Comparison of ENCODE assay signal across 12 cellular contexts in the genomic region with DNA sequence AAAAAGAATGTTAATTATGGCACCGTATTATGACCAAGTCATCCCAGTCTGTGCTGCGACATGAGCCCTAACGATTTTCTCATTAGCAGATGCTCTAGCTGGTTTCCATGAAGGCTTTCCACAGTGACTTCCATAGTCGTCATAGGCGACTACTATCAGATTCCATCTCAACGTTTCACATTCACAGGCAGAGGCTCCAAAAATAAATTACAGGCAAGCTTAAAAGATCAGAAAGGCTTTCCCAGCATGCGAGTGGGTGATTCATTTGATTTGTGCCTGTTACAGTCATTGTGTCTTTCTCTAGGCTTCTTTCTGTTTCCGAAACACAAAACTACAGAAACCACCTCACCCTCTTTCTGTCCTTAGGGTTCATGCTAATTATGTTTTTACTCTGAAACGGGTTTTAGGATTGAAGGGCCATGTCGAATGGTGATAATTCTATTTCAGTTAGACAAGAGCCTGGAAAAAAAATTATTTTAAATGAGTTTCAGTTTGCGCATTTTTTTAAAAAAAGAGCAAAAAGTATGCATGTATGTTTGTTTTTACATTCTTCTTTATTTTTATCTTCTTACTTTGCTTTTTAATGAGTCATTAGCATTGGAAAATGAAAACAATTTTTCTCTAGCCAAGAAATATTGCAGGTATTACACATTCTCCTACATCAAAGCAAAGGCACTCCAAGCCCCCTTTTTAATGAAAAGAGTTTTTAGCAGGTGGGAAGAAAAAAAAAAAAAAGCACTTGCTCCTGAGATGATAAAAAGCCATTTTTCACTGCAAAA. TPM values are rescaled to one million over a fixed set of nuclear protein-coding genes. Genes with fewer than 3 reads are reported as not detected.
DNase-seq lines count a peak whose midpoint lies in the region; ATAC-seq and TF ChIP-seq lines count a peak whose summit lies in the region.
"Had no signal": no experiment of that assay in that cellular context is flagged by ENCODE, and none has a peak within 500 bp of the region (broad histone marks: within the 10 kb centered on the region; RNA-seq: fewer than 3 reads in every experiment).

No MANE protein-coding gene starts in this region.

- no peaks in the 10 kb centered on the region for H3K79me2 ChIP-seq in PC-9 (ENCODE audit: low read depth)

- no peak for DNase-seq in right cardiac atrium
- no peak for DNase-seq in cardiac septum (ENCODE audit: low spot score)
- DNase-seq in PC-9 = no peak
- peak; percentile 52 for DNase-seq in fibroblast of gingiva (ENCODE audit: low read depth)
- no peak for DNase-seq in stimulated activated effector memory CD8-positive, alpha-beta T cell treated with anti-CD3 and anti-CD28 coated beads, Interleukin-12 subunit alpha, Interleukin-12 subunit beta, amount 100 ng/mL, for 72 hours (ENCODE audit: low spot score in 2 of 2)
- no peak for DNase-seq in Peyer's patch
- no peak for DNase-seq in NK-92 treated with Interleukin-12 subunit alpha and Interleukin-12 subunit beta, amount 100 ng/mL, for 24 hours (lab: John Stamatoyannopoulos, UW)
- no peak for DNase-seq in Calu3
- DNase-seq: activated effector memory CD4-positive, alpha-beta T cell treated with Interleukin-2 at 50 U/mL for 16 hours; CD4-positive, alpha-beta memory T cell; NCI-H1092; small intestine had no signal

- no peaks in the 10 kb centered on the region for H3K27me3 Mint-ChIP-seq in Calu3 (ENCODE audit: unreplicated experiment)

- no peak overlapping the region for H3K27ac Mint-ChIP-seq in stimulated activated effector memory CD8-positive, alpha-beta T cell treated with anti-CD3 and anti-CD28 coated beads, Interleukin-12 subunit alpha, Interleukin-12 subunit beta, amount 100 ng/mL, for 72 hours
- H3K27ac Mint-ChIP-seq in Calu3 (ENCODE audit: unreplicated experiment) = no peak overlapping the region
- H3K27ac Mint-ChIP-seq: CD4-positive, alpha-beta memory T cell had no signal

- H3K9me2 ChIP-seq in PC-9 (ENCODE audit: insufficient read depth) = no peaks in the 10 kb centered on the region

- POLR2A ChIA-PET in PC-9 (lab: Charles Lee; ENCODE audit: unreplicated experiment) = interaction anchor here (0.7 kb wide), 1 partner anchor 9 kb away, joined by 43 read pairs; no protein-coding TSS in a partner anchor

- H2AFZ ChIP-seq in PC-9 = no peak overlapping the region

- H3K36me3 ChIP-seq in PC-9 (ENCODE audit: low read depth) (no peaks in the 10 kb centered on the region), Peyer's patch (no peaks in the 10 kb centered on the region)

- no peak overlapping the region for H3K4me3 ChIP-seq in right cardiac atrium (ENCODE audit: low read length)
- no peak overlapping the region for H3K4me3 ChIP-seq in PC-9
- H3K4me3 ChIP-seq in Peyer's patch = no peak overlapping the region

- H3K9me3 Mint-ChIP-seq in stimulated activated effector memory CD8-positive, alpha-beta T cell treated with anti-CD3 and anti-CD28 coated beads, Interleukin-12 subunit alpha, Interleukin-12 subunit beta, amount 100 ng/mL, for 72 hours = no peaks in the 10 kb centered on the region
- H3K9me3 Mint-ChIP-seq in Calu3 (ENCODE audit: low read depth, unreplicated experiment) = no peaks in the 10 kb centered on the region
- H3K9me3 Mint-ChIP-seq: CD4-positive, alpha-beta memory T cell had no signal

- TF ChIP-seq CTCF in PC-9 (conservative IDR thresholded peaks at IDR 0.05) (no peak), Peyer's patch (IDR thresholded peaks at IDR 0.05) (no peak), Calu3 (IDR thresholded peaks at IDR 0.05; ENCODE audit: unreplicated experiment) (no peak)

- intact Hi-C loops in right cardiac atrium (cut with DNase I) = no loop called here
- intact Hi-C loops in cardiac septum (cut with DNase I) = no loop called here
- intact Hi-C loops in PC-9 (cut with micrococcal nuclease; ENCODE audit: unreplicated experiment) = loop anchor here (2.0 kb wide), 1 partner anchor 23 kb away; no protein-coding TSS in a partner anchor
- intact Hi-C loops in Calu3 (cut with micrococcal nuclease; ENCODE audit: unreplicated experiment) = no loop called here

- H3K4me1 ChIP-seq in right cardiac atrium (ENCODE audit: control insufficient read depth, insufficient read depth, low read length) (no peaks in the 10 kb centered on the region), PC-9 (replicated peaks; ENCODE audit: insufficient read depth) (peaks cover 14% of the 10 kb centered on the region; the same call in 1 of the 2 replicates), Peyer's patch (no peaks in the 10 kb centered on the region)

- H3K27me3 ChIP-seq in right cardiac atrium (ENCODE audit: control insufficient read depth, insufficient read depth) (no peaks in the 10 kb centered on the region), PC-9 (ENCODE audit: insufficient read depth, low read depth) (no peaks in the 10 kb centered on the region), Peyer's patch (no peaks in the 10 kb centered on the region)

- H3K4me3 Mint-ChIP-seq in stimulated activated effector memory CD8-positive, alpha-beta T cell treated with anti-CD3 and anti-CD28 coated beads, Interleukin-12 subunit alpha, Interleukin-12 subunit beta, amount 100 ng/mL, for 72 hours = no peak overlapping the region
- no peak overlapping the region for H3K4me3 Mint-ChIP-seq in Calu3 (ENCODE audit: low read depth, unreplicated experiment)
- H3K4me3 Mint-ChIP-seq: CD4-positive, alpha-beta memory T cell had no signal

- H3K4me1 Mint-ChIP-seq in stimulated activated effector memory CD8-positive, alpha-beta T cell treated with anti-CD3 and anti-CD28 coated beads, Interleukin-12 subunit alpha, Interleukin-12 subunit beta, amount 100 ng/mL, for 72 hours = no peaks in the 10 kb centered on the region
- no peaks in the 10 kb centered on the region for H3K4me1 Mint-ChIP-seq in Calu3 (ENCODE audit: low read depth, unreplicated experiment)

- peak overlapping the region; percentile 19 for H3K27ac ChIP-seq in right cardiac atrium (ENCODE audit: low read length)
- H3K27ac ChIP-seq in PC-9 = no peak overlapping the region
- H3K27ac ChIP-seq in Peyer's patch = no peak overlapping the region

- no peak overlapping the region for H3K4me2 ChIP-seq in PC-9

- peak; percentile 22 to 54 for ATAC-seq in right cardiac atrium
- peak; percentile 83 for ATAC-seq in stimulated activated effector memory CD8-positive, alpha-beta T cell treated with anti-CD3 and anti-CD28 coated beads, Interleukin-12 subunit alpha, Interleukin-12 subunit beta, amount 100 ng/mL, for 72 hours

- H4K20me1 ChIP-seq in PC-9 (ENCODE audit: insufficient read depth) = no peaks in the 10 kb centered on the region

- H3F3A ChIP-seq in PC-9 (ENCODE audit: insufficient read depth, low read depth) = no peaks in the 10 kb centered on the region

- H3K9me3 ChIP-seq in right cardiac atrium (ENCODE audit: control insufficient read depth, low read length) = no peaks in the 10 kb centered on the region
- H3K9me3 ChIP-seq in PC-9 (ENCODE audit: insufficient read depth, low read depth) = no peaks in the 10 kb centered on the region
- no peaks in the 10 kb centered on the region for H3K9me3 ChIP-seq in Peyer's patch

- CTCF ChIA-PET in PC-9 (lab: Charles Lee) (no interaction called here), Calu3 (lab: Charles Lee) (no interaction called here)

- TF ChIP-seq POLR2A in Peyer's patch (IDR thresholded peaks at IDR 0.05) = no peak

- BruUV-seq in PC-9 (replicated peaks; lab: Mats Ljungman, UMichigan) (TSS peak; percentile 29), Calu3 (replicated peaks; lab: Mats Ljungman, UMichigan) (no TSS peak)

- no peaks in the 10 kb centered on the region for H3K36me3 Mint-ChIP-seq in stimulated activated effector memory CD8-positive, alpha-beta T cell treated with anti-CD3 and anti-CD28 coated beads, Interleukin-12 subunit alpha, Interleukin-12 subunit beta, amount 100 ng/mL, for 72 hours
- H3K36me3 Mint-ChIP-seq in Calu3 (ENCODE audit: insufficient read depth, unreplicated experiment) = no peaks in the 10 kb centered on the region
- H3K36me3 Mint-ChIP-seq: CD4-positive, alpha-beta memory T cell had no signal

- 61% methylated on average over 11 of the region's 11 CpGs for WGBS in right cardiac atrium

RNA-seq across cellular contexts. Expression of gene PALLD, which starts 43.4 kb away (rescaled TPM):
- 1,000 to 10,000 TPM in 1 of 4 donors, 100 to 1,000 TPM in 3; 625 to 1,069 (median 728) TPM for total RNA-seq in right cardiac atrium
- 233 TPM for polyA plus RNA-seq in right cardiac atrium
- 705 TPM for total RNA-seq in cardiac septum
- total RNA-seq in PC-9 (2021) = 139 and 156 TPM in 2 replicates
- total RNA-seq in Peyer's patch = 100 to 1,000 TPM in 1 of 4 donors, 10 to 100 TPM in 3; 68.0 to 175 (median 78.4) TPM
- 13.1 and 27.6 TPM in 2 replicates for total RNA-seq in Calu3 (2022)

RNA-seq across cellular contexts. Expression of gene DDX60L, which starts 60.0 kb away (rescaled TPM):
- 10 to 100 TPM in 1 of 4 donors, 1 to 10 TPM in 3; 8.2 to 10.5 (median 8.8) TPM for total RNA-seq in right cardiac atrium
- 6.1 TPM for polyA plus RNA-seq in right cardiac atrium
- total RNA-seq in cardiac septum = 9.9 TPM
- total RNA-seq in PC-9 (2021) = 68.1 and 71.7 TPM in 2 replicates
- total RNA-seq in Peyer's patch = 10 to 100 TPM; 18.4 to 68.7 (median 47.2) TPM
- 32.5 and 73.2 TPM in 2 replicates for total RNA-seq in Calu3 (2022)
